ENCODE assay signal across 20 cellular contexts in genomic region chrY:8562456-8563090, GRCh38.
"Had no signal": no experiment of that assay in that cellular context is flagged by ENCODE, and none has a peak within 500 bp of the region (broad histone marks: within the 10 kb centered on the region; RNA-seq: fewer than 3 reads in every experiment).

No MANE protein-coding gene starts in this region.

- H3K27ac ChIP-seq: RWPE1 had no signal

- DNase-seq: KBM-7; MV-4-11; NCI-H1048; NCI-H1105; NCI-H1417; NCI-H1436 treated with DMSO at 0.1 percent for 48 hours; NCI-H1694; NCI-H187 treated with DMSO at 0.1 percent for 48 hours; NCI-H2029 treated with DMSO at 0.1 percent for 48 hours; NCI-H2171; NCI-H226; NCI-H446; NCI-H510A; NCI-H524 treated with DMSO at 0.1 percent for 48 hours; NCI-H69; NCI-H774; NK-92 treated with Interleukin-12 subunit alpha and Interleukin-12 subunit beta, amount 100 ng/mL, for 24 hours; PC-3; SHP77 had no signal
